25 cellular contexts compared by ENCODE assay signal in genomic region chr22:27259390-27259789, GRCh38.
"Had no signal": no experiment of that assay in that cellular context is flagged by ENCODE, and none has a peak within 500 bp of the region (broad histone marks: within the 10 kb centered on the region; RNA-seq: fewer than 3 reads in every experiment).

No MANE protein-coding gene starts in this region.

- H3K4me2 ChIP-seq: smooth muscle cell had no signal

- H3K4me3 ChIP-seq: breast epithelium, esophagus squamous epithelium, heart right ventricle, left lung, lower lobe of right lung, mucosa of descending colon, right atrium auricular region, smooth muscle cell, stomach, suprapubic skin, tibial nerve had no signal

- H3K27me3 ChIP-seq: right atrium auricular region, tibial nerve had no signal

- H3K36me3 ChIP-seq: breast epithelium, esophagus squamous epithelium, heart right ventricle, left lung, lower lobe of right lung, right atrium auricular region, stomach, suprapubic skin, tibial nerve had no signal

- H3K4me1 ChIP-seq: breast epithelium, esophagus squamous epithelium, heart right ventricle, left lung, lower lobe of right lung, right atrium auricular region, stomach, suprapubic skin, tibial nerve had no signal

- H3K4me1 Mint-ChIP-seq: activated naive CD8-positive, alpha-beta T cell treated with anti-CD3 and anti-CD28 coated beads for 36 hours; stimulated activated naive B cell treated with anti-CD40 and anti-IgM and Interleukin-4, amounts not matched to agents 10 μg/mL and 1 μg/mL and 100 μg/mL, for 72 hours had no signal

- DNase-seq: activated CD4-positive, alpha-beta T cell treated with anti-CD3 and anti-CD28 coated beads, Interleukin-2, amount 50 U/mL, for 48 hours; activated CD8-positive, alpha-beta memory T cell treated with anti-CD3 and anti-CD28 coated beads for 24 hours; activated effector memory CD4-positive, alpha-beta T cell treated with anti-CD3 and anti-CD28 coated beads, Interleukin-2, amount 50 U/mL, for 16 hours; activated naive CD4-positive, alpha-beta T cell treated with anti-CD3 and anti-CD28 coated beads for 36 hours; activated naive CD8-positive, alpha-beta T cell treated with anti-CD3 and anti-CD28 coated beads for 36 hours; central memory CD4-positive, alpha-beta T cell; esophagus squamous epithelium; foreskin melanocyte; heart right ventricle; left lung; lower lobe of right lung; mesendoderm; mucosa of descending colon; stimulated activated CD4-positive, alpha-beta T cell treated with anti-CD3 and anti-CD28 coated beads, Interleukin-1b, Interleukin-23, amount 100 ng/mL, for 48 hours; stimulated activated CD4-positive, alpha-beta T cell treated with anti-CD3 and anti-CD28 coated beads, Interleukin-4, amount 100 ng/mL, for 4 hours; stimulated activated naive B cell treated with anti-CD40 and anti-IgM and Interleukin-4, amounts not matched to agents 10 μg/mL and 1 μg/mL and 100 μg/mL, for 72 hours; stomach; T-helper 1 cell had no signal

- H3K9me3 ChIP-seq: suprapubic skin had no signal

- H3K4me3 Mint-ChIP-seq: activated naive CD4-positive, alpha-beta T cell treated with anti-CD3 and anti-CD28 coated beads for 36 hours; activated naive CD8-positive, alpha-beta T cell treated with anti-CD3 and anti-CD28 coated beads for 36 hours; natural killer cell treated with Interleukin-12 subunit alpha and Interleukin-12 subunit beta and Interleukin-15 and Interleukin-18, amount 100 ng/mL, for 72 hours; stimulated activated naive B cell treated with anti-CD40 and anti-IgM and Interleukin-4, amounts not matched to agents 10 μg/mL and 1 μg/mL and 100 μg/mL, for 72 hours; T-helper 2 cell treated with Interferon-gamma antibody and Interleukin-4, amounts not matched to agents 5 μg/mL and 100 μg/mL, for 36 hours had no signal

- H3K36me3 Mint-ChIP-seq: activated naive CD8-positive, alpha-beta T cell treated with anti-CD3 and anti-CD28 coated beads for 36 hours had no signal

- H3K27ac Mint-ChIP-seq: activated naive CD4-positive, alpha-beta T cell treated with anti-CD3 and anti-CD28 coated beads for 36 hours; activated naive CD8-positive, alpha-beta T cell treated with anti-CD3 and anti-CD28 coated beads for 36 hours; natural killer cell treated with Interleukin-12 subunit alpha and Interleukin-12 subunit beta and Interleukin-15 and Interleukin-18, amount 100 ng/mL, for 72 hours; stimulated activated naive B cell treated with anti-CD40 and anti-IgM and Interleukin-4, amounts not matched to agents 10 μg/mL and 1 μg/mL and 100 μg/mL, for 72 hours; T-helper 2 cell treated with Interferon-gamma antibody and Interleukin-4, amounts not matched to agents 5 μg/mL and 100 μg/mL, for 36 hours had no signal

- H3K27ac ChIP-seq: breast epithelium, esophagus squamous epithelium, heart right ventricle, left lung, lower lobe of right lung, right atrium auricular region, stomach, suprapubic skin, tibial nerve had no signal
